In genomic region chr7:36605662-36606441, GRCh38 we compare ENCODE assay signal across 1 cellular context.
TF ChIP-seq lines count a peak whose summit lies in the region.

No MANE protein-coding gene starts in this region.

TF ChIP-seq in HepG2, 621 proteins besides CTCF, POLR2A, EP300 and RAD21 (continued from another document):
- TF ChIP-seq ZBTB40 (IDR thresholded peaks at IDR 0.05) (no peak), ZBTB40 (CRISPR knock-in tag; IDR thresholded peaks at IDR 0.05) (no peak), GLI4 (CRISPR knock-in tag; IDR thresholded peaks at IDR 0.05; ENCODE audit: borderline replicate concordance) (no peak), ZNF570 (CRISPR knock-in tag; IDR thresholded peaks at IDR 0.05; ENCODE audit: borderline replicate concordance) (no peak), TFDP1 (CRISPR knock-in tag; IDR thresholded peaks at IDR 0.05; ENCODE audit: borderline replicate concordance) (no peak), HNRNPUL1 (IDR thresholded peaks at IDR 0.05; ENCODE audit: low read depth, low read length) (no peak), HINFP (CRISPR knock-in tag; IDR thresholded peaks at IDR 0.05; ENCODE audit: low read depth) (no peak)
